In genomic region chr5:75116836-75117235, GRCh38 we compare ENCODE assay signal across 28 cellular contexts.
"Had no signal": no experiment of that assay in that cellular context is flagged by ENCODE, and none has a peak within 500 bp of the region (broad histone marks: within the 10 kb centered on the region; RNA-seq: fewer than 3 reads in every experiment).

No MANE protein-coding gene starts in this region.

- H3K36me3 ChIP-seq: colonic mucosa, esophagus muscularis mucosa, esophagus squamous epithelium, gastrocnemius medialis, gastroesophageal sphincter, heart left ventricle, heart right ventricle had no signal

- H3K27me3 ChIP-seq: colonic mucosa, dorsolateral prefrontal cortex, esophagus muscularis mucosa, esophagus squamous epithelium, foreskin keratinocyte, gastrocnemius medialis, gastroesophageal sphincter, heart left ventricle, heart right ventricle had no signal

- H3K9me3 ChIP-seq: colonic mucosa, esophagus muscularis mucosa, esophagus squamous epithelium, gastrocnemius medialis, gastroesophageal sphincter had no signal

- FAIRE-seq: colon, endometrium, endothelial cell of umbilical vein, frontal cortex had no signal

- H3K27ac ChIP-seq: colonic mucosa, coronary artery, dorsolateral prefrontal cortex, epithelial cell of prostate, esophagus muscularis mucosa, esophagus squamous epithelium, foreskin keratinocyte, gastrocnemius medialis, gastroesophageal sphincter, heart left ventricle, heart right ventricle had no signal

- H3K4me3 ChIP-seq: colonic mucosa, coronary artery, dorsolateral prefrontal cortex, esophagus muscularis mucosa, esophagus squamous epithelium, gastrocnemius medialis, gastroesophageal sphincter, heart left ventricle, heart right ventricle had no signal

- H3K4me1 ChIP-seq: colonic mucosa, esophagus muscularis mucosa, esophagus squamous epithelium, gastrocnemius medialis, gastroesophageal sphincter, heart left ventricle, heart right ventricle had no signal

- ATAC-seq: effector memory CD8-positive, alpha-beta T cell; esophagus mucosa; foreskin keratinocyte; gastrocnemius medialis; gastroesophageal sphincter; heart left ventricle; heart right ventricle had no signal

- DNase-seq: colonic mucosa; cortex of kidney; dermis blood vessel endothelial cell; dorsolateral prefrontal cortex; effector CD4-positive, alpha-beta T cell; effector CD8-positive, alpha-beta T cell; effector memory CD4-positive, alpha-beta T cell; effector memory CD8-positive, alpha-beta T cell; endodermal cell; erythroblast; esophagus squamous epithelium; foreskin fibroblast; foreskin keratinocyte; foreskin melanocyte; gastrocnemius medialis; glutamatergic neuron; head of caudate nucleus; heart left ventricle; heart right ventricle had no signal
